7 cellular contexts compared by ENCODE assay signal in genomic region chr5:55010149-55010548, GRCh38. TPM values are rescaled to one million over a fixed set of nuclear protein-coding genes. Genes with fewer than 3 reads are reported as not detected.
"Had no signal": no experiment of that assay in that cellular context is flagged by ENCODE, and none has a peak within 500 bp of the region (broad histone marks: within the 10 kb centered on the region; RNA-seq: fewer than 3 reads in every experiment).

No MANE protein-coding gene starts in this region.

RNA-seq across cellular contexts. Expression of gene GZMK, which starts 13.9 kb away (rescaled TPM):
- total RNA-seq: GM23248, GM23338, H1, H4, H7, H9, HFFc6 had no signal
- polyA plus RNA-seq: GM23248, GM23338, H1 had no signal

RNA-seq across cellular contexts. Expression of gene ESM1, which starts 24.8 kb away (rescaled TPM):
- total RNA-seq: H1, H4, H7, H9 had no signal
- polyA plus RNA-seq: GM23338, H1 had no signal
